8 cellular contexts compared by ENCODE assay signal in the genomic region with DNA sequence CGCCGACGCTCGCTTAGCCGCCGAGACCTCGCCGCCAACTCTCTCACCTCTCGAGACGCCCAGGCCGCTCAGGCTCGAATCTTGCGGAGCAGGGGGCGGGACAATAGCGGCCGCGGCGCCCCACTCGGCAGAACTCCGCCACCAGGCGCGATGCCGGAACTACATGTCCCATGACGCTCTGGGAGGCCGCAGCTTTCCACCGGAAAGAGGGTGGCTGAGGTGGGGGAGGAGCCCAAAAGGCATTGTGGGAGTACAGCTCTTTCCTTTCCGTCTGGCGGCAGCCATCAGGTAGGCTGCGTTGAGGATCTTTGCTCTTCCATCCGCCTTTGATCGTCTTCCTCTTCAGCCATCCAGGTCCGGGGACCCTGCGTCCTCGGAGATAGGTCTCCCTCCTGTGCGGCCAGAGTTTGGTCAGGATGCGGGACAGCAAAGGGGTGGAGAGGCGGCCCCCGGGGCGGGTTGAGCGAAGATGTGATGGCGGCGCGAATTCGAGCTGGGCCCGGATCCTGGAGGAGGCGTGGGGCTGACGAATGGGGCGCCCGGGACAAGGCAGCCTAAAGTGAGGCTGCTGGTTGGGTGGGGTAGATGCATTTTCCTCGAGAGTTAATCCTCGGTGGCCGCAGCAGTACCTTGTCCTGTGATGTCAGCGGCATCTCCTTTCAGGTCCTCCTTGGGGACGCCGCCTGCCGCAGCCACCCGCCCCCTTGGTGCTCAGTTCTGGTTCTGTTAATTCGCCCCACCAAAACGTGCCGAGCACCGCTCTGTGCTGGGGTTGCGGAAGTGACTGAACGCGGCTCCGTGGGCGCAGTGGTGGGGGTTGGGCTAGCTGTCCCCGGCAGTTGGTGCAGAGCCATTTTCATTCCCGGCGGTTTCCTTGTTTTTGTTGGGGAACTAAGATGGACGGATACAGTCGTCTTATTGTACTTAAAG. TPM values are rescaled to one million over a fixed set of nuclear protein-coding genes. Genes with fewer than 3 reads are reported as not detected.
DNase-seq lines count a peak whose midpoint lies in the region; FAIRE-seq and TF ChIP-seq lines count a peak whose summit lies in the region.

Gene NKIRAS1, minus strand, starts transcription at position 105 of the 930 bp plus-strand sequence. CDS start 6,086 bp downstream, outside the sequence.
Gene RPL15, plus strand, starts transcription at position 247 of the 930 bp plus-strand sequence. CDS start 728 bp downstream, outside the sequence.

- H4K20me1 ChIP-seq in Loucy (ENCODE audit: insufficient read depth, low read length, poor library complexity, severe bottlenecking) = peaks cover 45% of the 10 kb centered on the region

- TF ChIP-seq POLR2A in H54 (IDR thresholded peaks at IDR 0.05; ENCODE audit: low read depth, low read length) (peak; percentile 97), Raji (IDR thresholded peaks at IDR 0.05; ENCODE audit: insufficient read depth, low read depth, low read length) (peak; percentile 100)

- H3K27me3 ChIP-seq in Loucy (ENCODE audit: insufficient read depth, low read length, poor library complexity, severe bottlenecking) = peaks cover 16% of the 10 kb centered on the region
- H3K27me3 ChIP-seq in stomach smooth muscle (ENCODE audit: control insufficient read depth in 1 of 2, insufficient read depth in 2 of 2, low read length in 2 of 2) = no peaks in the 10 kb centered on the region

- FAIRE-seq in H54 (lab: Jason Lieb, UNC) = peak; percentile 95

- peak; percentile 89 for DNase-seq in H54 (ENCODE audit: insufficient read length, low spot score)
- peak; percentile 89 for DNase-seq in activated gamma-delta T cell (lab: John Stamatoyannopoulos, UW)
- peak; percentile 97 for DNase-seq in fibroblast of villous mesenchyme (ENCODE audit: low read depth)
- DNase-seq in neural crest cell (ENCODE audit: low read depth, low spot score) = peak; percentile 94

- H3K4me3 Mint-ChIP-seq in neural crest cell = peak within 1 kb of the TSS; percentile 100

- TF ChIP-seq CTCF in Loucy (conservative IDR thresholded peaks at IDR 0.05; ENCODE audit: low read length) = no peak
- TF ChIP-seq CTCF in fibroblast of villous mesenchyme (IDR thresholded peaks at IDR 0.05; ENCODE audit: insufficient read depth, low read depth, low read length) = peak; percentile 51
- peak; percentile 54 for TF ChIP-seq CTCF in neural crest cell (conservative IDR thresholded peaks at IDR 0.05)

- no peaks in the 10 kb centered on the region for H3K9me2 ChIP-seq in Loucy (replicated peaks; ENCODE audit: low read depth, low read length)

- peak within 1 kb of the TSS; percentile 99 for H3K27ac Mint-ChIP-seq in neural crest cell (ENCODE audit: unreplicated experiment)

- peak within 1 kb of the TSS; percentile 93 for H3K4me2 ChIP-seq in Loucy (ENCODE audit: low read depth, low read length, poor library complexity, severe bottlenecking)

- H3K36me3 ChIP-seq in ES-I3 (ENCODE audit: insufficient read depth, low read length) (peaks cover 22% of the 10 kb centered on the region), Loucy (ENCODE audit: insufficient read depth, low read length) (peaks cover 38% of the 10 kb centered on the region), stomach smooth muscle (ENCODE audit: control insufficient read depth in 2 of 2, insufficient read depth in 2 of 2, low read length in 2 of 2) (peaks cover 8 to 19% of the 10 kb centered on the region in 2 donors)

- peak within 1 kb of the TSS; percentile 92 for H3K27ac ChIP-seq in stomach smooth muscle (ENCODE audit: low read length)

- peaks cover 3% of the 10 kb centered on the region for H3K27me3 Mint-ChIP-seq in neural crest cell (ENCODE audit: low read depth)

- peaks cover 7% of the 10 kb centered on the region for H3K4me1 ChIP-seq in ES-I3 (ENCODE audit: insufficient read depth, low read length)
- H3K4me1 ChIP-seq in Loucy (ENCODE audit: insufficient read depth, low read length, poor library complexity, severe bottlenecking) = peaks cover 30% of the 10 kb centered on the region
- H3K4me1 ChIP-seq in stomach smooth muscle (ENCODE audit: control insufficient read depth, insufficient read depth, low read length) = peaks cover 14% of the 10 kb centered on the region

- no peaks in the 10 kb centered on the region for H3K9me3 ChIP-seq in ES-I3 (ENCODE audit: control insufficient read depth, insufficient read depth, low read length)
- no peaks in the 10 kb centered on the region for H3K9me3 ChIP-seq in Loucy (ENCODE audit: insufficient read depth, low read depth, low read length)
- no peaks in the 10 kb centered on the region for H3K9me3 ChIP-seq in stomach smooth muscle (ENCODE audit: control insufficient read depth in 2 of 2, low read length in 2 of 2)

- H3K9me3 Mint-ChIP-seq in neural crest cell = no peaks in the 10 kb centered on the region

- peaks cover 50% of the 10 kb centered on the region for H3K79me2 ChIP-seq in Loucy (ENCODE audit: insufficient read depth, low read length)

- H3K9ac ChIP-seq in ES-I3 (ENCODE audit: low read depth, low read length) = peak within 1 kb of the TSS; percentile 85
- peak within 1 kb of the TSS; percentile 94 for H3K9ac ChIP-seq in Loucy (ENCODE audit: low read depth, low read length, poor library complexity, severe bottlenecking)
- peak within 1 kb of the TSS; percentile 95 to 99 for H3K9ac ChIP-seq in stomach smooth muscle (ENCODE audit: low read length in 2 of 2)

- H3K4me3 ChIP-seq in Loucy (ENCODE audit: low read length, poor library complexity, severe bottlenecking) = peak within 1 kb of the TSS; percentile 99
- peak within 1 kb of the TSS; percentile 79 for H3K4me3 ChIP-seq in fibroblast of villous mesenchyme (ENCODE audit: low read depth, low read length)
- peak within 1 kb of the TSS; percentile 95 to 98 for H3K4me3 ChIP-seq in stomach smooth muscle (ENCODE audit: low read length in 2 of 2)

- peaks cover 11% of the 10 kb centered on the region; the same call in 1 of the 2 replicates for H3F3A ChIP-seq in Loucy (ENCODE audit: low read depth)

- H2AFZ ChIP-seq in Loucy (ENCODE audit: low read length) = peak within 1 kb of the TSS; percentile 90

- H3K36me3 Mint-ChIP-seq in neural crest cell (ENCODE audit: low read depth) = peaks cover 44% of the 10 kb centered on the region

- H3K4me1 Mint-ChIP-seq in neural crest cell = peaks cover 63% of the 10 kb centered on the region

RNA-seq across cellular contexts. Expression of gene NKIRAS1, which starts in this region (rescaled TPM):
- total RNA-seq in fibroblast of villous mesenchyme = 13.9 and 28.1 TPM in 2 replicates
- total RNA-seq in neural crest cell = 8.8 and 9.7 TPM in 2 replicates

RNA-seq across cellular contexts. Expression of gene RPL15, which starts in this region (rescaled TPM):
- total RNA-seq in fibroblast of villous mesenchyme (1,700 and 1,935 TPM in 2 replicates), neural crest cell (2,019 and 2,075 TPM in 2 replicates)

Comparison
In these comparisons a context has a peak if more than half of its experiments do, and no peak if none do; other contexts are left out.
1. Peak in every context shown above with its lines: DNase-seq, H3K4me3 ChIP-seq and H3K27ac ChIP-seq.